ENCODE assay signal across 1 cellular context in genomic region chr22:20980523-20980922, GRCh38.
TF ChIP-seq lines count a peak whose summit lies in the region.

No MANE protein-coding gene starts in this region.

TF ChIP-seq in WTC11, 78 proteins besides CTCF, POLR2A, EP300 and RAD21 (continued from another document):
- TF ChIP-seq MXD4 (CRISPR knock-in tag; IDR thresholded peaks at IDR 0.05; ENCODE audit: borderline replicate concordance) (no peak), ATF6 (CRISPR knock-in tag; IDR thresholded peaks at IDR 0.05) (no peak)
